In genomic region chr22:36470994-36471331, GRCh38 we compare ENCODE assay signal across 1 cellular context.
TF ChIP-seq lines count a peak whose summit lies in the region.

No MANE protein-coding gene starts in this region.

TF ChIP-seq in IMR-90, 13 proteins besides CTCF, POLR2A, EP300 and RAD21 (continued from another document):
- TF ChIP-seq USF2 (IDR thresholded peaks at IDR 0.05; ENCODE audit: low read depth, low read length) (no peak), BHLHE40 (IDR thresholded peaks at IDR 0.05; ENCODE audit: low read depth, low read length) (no peak), FOS (IDR thresholded peaks at IDR 0.05; ENCODE audit: low read depth, low read length) (no peak), MXI1 (IDR thresholded peaks at IDR 0.05; ENCODE audit: borderline replicate concordance, low read depth, low read length) (no peak), CEBPB (IDR thresholded peaks at IDR 0.05; ENCODE audit: low read depth, low read length) (no peak), RFX5 (IDR thresholded peaks at IDR 0.05; ENCODE audit: low read depth, low read length) (no peak)
